Comparison of ENCODE assay signal across 17 cellular contexts in genomic region chr7:38283809-38284208, GRCh38.
"Had no signal": no experiment of that assay in that cellular context is flagged by ENCODE, and none has a peak within 500 bp of the region (broad histone marks: within the 10 kb centered on the region; RNA-seq: fewer than 3 reads in every experiment).

No MANE protein-coding gene starts in this region.

- H3K9me3 ChIP-seq: gastrocnemius medialis, heart left ventricle had no signal

- H3K36me3 ChIP-seq: gastrocnemius medialis, heart left ventricle had no signal

- H3K4me3 ChIP-seq: dorsolateral prefrontal cortex, gastrocnemius medialis, heart left ventricle had no signal

- DNase-seq: activated CD4-positive, alpha-beta memory T cell treated with anti-CD3 and anti-CD28 coated beads for 36 hours; activated CD4-positive, alpha-beta T cell treated with anti-CD3 and anti-CD28 coated beads for 1 hour; activated CD8-positive, alpha-beta memory T cell treated with anti-CD3 and anti-CD28 coated beads, Interleukin-2, amount 10 ng/mL, durations not matched to agents 7 days and 5 days; activated naive CD4-positive, alpha-beta T cell treated with anti-CD3 and anti-CD28 coated beads for 36 hours; activated T-cell treated with anti-CD3 and anti-CD28 coated beads, Interleukin-2, amount 50 U/mL, for 1 hour; dorsolateral prefrontal cortex; endodermal cell; erythroblast; gastrocnemius medialis; heart left ventricle; left colon; naive thymus-derived CD4-positive, alpha-beta T cell; posterior cingulate gyrus; retina; stimulated activated CD4-positive, alpha-beta T cell treated with anti-CD3 and anti-CD28 coated beads, Interleukin-2, amount 100 ng/mL, for 48 hours; T-helper 9 cell had no signal

- H3K4me1 ChIP-seq: gastrocnemius medialis had no signal

- H3K27ac ChIP-seq: dorsolateral prefrontal cortex, gastrocnemius medialis, heart left ventricle had no signal

- ATAC-seq: activated CD8-positive, alpha-beta memory T cell treated with anti-CD3 and anti-CD28 coated beads, Interleukin-2, amount 10 ng/mL, durations not matched to agents 7 days and 5 days; gastrocnemius medialis; left colon; naive thymus-derived CD4-positive, alpha-beta T cell; stimulated activated memory B cell treated with anti-CD40 and anti-IgM and Interleukin-4, amounts not matched to agents 10 μg/mL and 1 μg/mL and 100 μg/mL, for 72 hours had no signal

- H3K27me3 ChIP-seq: gastrocnemius medialis, heart left ventricle had no signal
